1 cellular context compared by ENCODE assay signal in the genomic region with DNA sequence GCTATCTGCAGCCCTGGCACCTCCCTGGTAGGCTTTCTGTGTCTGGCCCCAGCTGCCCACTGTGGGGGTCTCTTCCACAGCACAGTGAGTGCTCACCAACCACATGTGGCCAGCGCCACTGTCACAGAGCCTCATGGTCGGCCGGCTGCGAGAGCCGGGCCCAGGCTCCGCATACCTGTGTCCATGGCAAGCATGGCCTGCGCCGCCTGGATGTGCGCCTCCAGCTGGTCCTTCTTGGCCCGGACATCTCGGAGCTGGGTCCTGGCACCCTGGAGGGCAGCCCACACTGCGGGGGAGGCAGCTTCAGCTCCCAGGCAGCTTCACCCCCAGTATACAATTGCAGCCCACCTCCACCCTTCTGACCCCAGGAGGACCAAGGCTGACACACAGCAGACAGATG.
TF ChIP-seq lines count a peak whose summit lies in the region.

No MANE protein-coding gene starts in this region.

TF ChIP-seq in HepG2, 621 proteins besides CTCF, POLR2A, EP300 and RAD21:
- TF ChIP-seq ZFP36 (IDR thresholded peaks at IDR 0.05; ENCODE audit: borderline replicate concordance, low read depth, low read length, partially characterized antibody) (no peak), AGO2 (optimal IDR thresholded peaks at IDR 0.05; ENCODE audit: low read depth, low read length) (peak; percentile 2), AGO1 (IDR thresholded peaks at IDR 0.05; ENCODE audit: low read depth, low read length, poor library complexity, severe bottlenecking) (no peak), SP140L (CRISPR knock-in tag; IDR thresholded peaks at IDR 0.05; ENCODE audit: borderline replicate concordance) (no peak), ZNF543 (CRISPR knock-in tag; IDR thresholded peaks at IDR 0.05) (no peak), ZNF225 (CRISPR knock-in tag; IDR thresholded peaks at IDR 0.05) (no peak), PAX8 (CRISPR knock-in tag; IDR thresholded peaks at IDR 0.05; ENCODE audit: borderline replicate concordance) (no peak), RBFOX2 (IDR thresholded peaks at IDR 0.05; ENCODE audit: low read depth, low read length) (0 out of 2 replicates have a peak, but pooled peaks have one; percentile 27), ZNF619 (CRISPR knock-in tag; IDR thresholded peaks at IDR 0.05) (no peak)
- TF ChIP-seq, protein P1, sequence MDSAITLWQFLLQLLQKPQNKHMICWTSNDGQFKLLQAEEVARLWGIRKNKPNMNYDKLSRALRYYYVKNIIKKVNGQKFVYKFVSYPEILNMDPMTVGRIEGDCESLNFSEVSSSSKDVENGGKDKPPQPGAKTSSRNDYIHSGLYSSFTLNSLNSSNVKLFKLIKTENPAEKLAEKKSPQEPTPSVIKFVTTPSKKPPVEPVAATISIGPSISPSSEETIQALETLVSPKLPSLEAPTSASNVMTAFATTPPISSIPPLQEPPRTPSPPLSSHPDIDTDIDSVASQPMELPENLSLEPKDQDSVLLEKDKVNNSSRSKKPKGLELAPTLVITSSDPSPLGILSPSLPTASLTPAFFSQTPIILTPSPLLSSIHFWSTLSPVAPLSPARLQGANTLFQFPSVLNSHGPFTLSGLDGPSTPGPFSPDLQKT (CRISPR knock-in tag; IDR thresholded peaks at IDR 0.05; ENCODE audit: borderline replicate concordance), result no peak
